ENCODE assay signal across 11 cellular contexts in genomic region chr4:153645183-153645582, GRCh38. TPM values are rescaled to one million over a fixed set of nuclear protein-coding genes. Genes with fewer than 3 reads are reported as not detected.
DNase-seq lines count a peak whose midpoint lies in the region; ATAC-seq and TF ChIP-seq lines count a peak whose summit lies in the region.
"Had no signal": no experiment of that assay in that cellular context is flagged by ENCODE, and none has a peak within 500 bp of the region (broad histone marks: within the 10 kb centered on the region; RNA-seq: fewer than 3 reads in every experiment).

No MANE protein-coding gene starts in this region.

- no peak overlapping the region for H3K27ac Mint-ChIP-seq in activated CD8-positive, alpha-beta T cell treated with anti-CD3 and anti-CD28 coated beads for 36 hours
- H3K27ac Mint-ChIP-seq in activated CD8-positive, alpha-beta T cell treated with anti-CD3 and anti-CD28 coated beads, Interleukin-2, amount 10 ng/mL, durations not matched to agents 7 days and 5 days: no peak overlapping the region
- H3K27ac Mint-ChIP-seq in activated CD4-positive, alpha-beta memory T cell treated with anti-CD3 and anti-CD28 coated beads for 36 hours: no peak overlapping the region
- H3K27ac Mint-ChIP-seq in activated T-helper 2 cell treated with anti-CD3 and anti-CD28 coated beads, Interferon-gamma antibody, Interleukin-2, Interleukin-4, amounts not matched to agents 10 μg/mL and 5 μg/mL and 100 μg/mL, durations not matched to agents 14 hours and 24 hours and 36 hours: no peak overlapping the region
- H3K27ac Mint-ChIP-seq: activated naive CD8-positive, alpha-beta T cell had no signal

- H3K36me3 ChIP-seq in neutrophil: no peaks in the 10 kb centered on the region

- peak; percentile 50 for TF ChIP-seq CTCF in activated CD8-positive, alpha-beta T cell treated with anti-CD3 and anti-CD28 coated beads for 36 hours (IDR thresholded peaks at IDR 0.05)
- peak; percentile 84 for TF ChIP-seq CTCF in neutrophil (IDR thresholded peaks at IDR 0.05)

- H3K9me3 ChIP-seq in neutrophil: no peaks in the 10 kb centered on the region

- ATAC-seq in activated CD8-positive, alpha-beta T cell treated with anti-CD3 and anti-CD28 coated beads for 36 hours: no peak
- no peak for ATAC-seq in activated CD8-positive, alpha-beta T cell treated with anti-CD3 and anti-CD28 coated beads, Interleukin-2, amount 10 ng/mL, durations not matched to agents 7 days and 5 days
- ATAC-seq in HG03045 (IDR thresholded peaks at IDR 0.05; ENCODE audit: unreplicated experiment): no peak

- CTCF ChIA-PET in activated CD8-positive, alpha-beta T cell treated with anti-CD3 and anti-CD28 coated beads for 36 hours (lab: Charles Lee): interaction anchor here (0.7 to 5.0 kb wide), 15 partner anchors 10 to 559 kb away, joined by 3 to 51 read pairs (median 3); partner anchors contain the start of genes MND1 and TLR2
- CTCF ChIA-PET in activated CD8-positive, alpha-beta T cell treated with anti-CD3 and anti-CD28 coated beads, Interleukin-2, amount 10 ng/mL, durations not matched to agents 7 days and 5 days (lab: Charles Lee): interaction anchor here (0.9 to 3.5 kb wide), 9 partner anchors 8 to 908 kb away, joined by 3 to 42 read pairs (median 4); no protein-coding TSS in a partner anchor
- CTCF ChIA-PET in activated CD4-positive, alpha-beta memory T cell treated with anti-CD3 and anti-CD28 coated beads for 36 hours (lab: Charles Lee): interaction anchor here (0.6 to 3.8 kb wide), 13 partner anchors 7 to 500 kb away, joined by 3 to 49 read pairs (median 4); partner anchors contain the start of gene MND1

- H3K9me3 Mint-ChIP-seq in activated CD8-positive, alpha-beta T cell treated with anti-CD3 and anti-CD28 coated beads for 36 hours: peaks cover 1% of the 10 kb centered on the region
- no peaks in the 10 kb centered on the region for H3K9me3 Mint-ChIP-seq in activated CD8-positive, alpha-beta T cell treated with anti-CD3 and anti-CD28 coated beads, Interleukin-2, amount 10 ng/mL, durations not matched to agents 7 days and 5 days (ENCODE audit: insufficient read depth)
- H3K9me3 Mint-ChIP-seq in activated CD4-positive, alpha-beta memory T cell treated with anti-CD3 and anti-CD28 coated beads for 36 hours: peaks cover 3% of the 10 kb centered on the region
- peaks cover 9% of the 10 kb centered on the region for H3K9me3 Mint-ChIP-seq in activated T-helper 2 cell treated with anti-CD3 and anti-CD28 coated beads, Interferon-gamma antibody, Interleukin-2, Interleukin-4, amounts not matched to agents 10 μg/mL and 5 μg/mL and 100 μg/mL, durations not matched to agents 14 hours and 24 hours and 36 hours

- no peaks in the 10 kb centered on the region for H3K27me3 ChIP-seq in neutrophil

- H3K4me3 ChIP-seq in neutrophil (ENCODE audit: low read depth in 1 of 2, low read length in 1 of 2): no peak overlapping the region

- peaks cover 62 to 76% of the 10 kb centered on the region in 2 experiments for H3K4me1 ChIP-seq in neutrophil (ENCODE audit: control insufficient read depth in 1 of 2, insufficient read depth in 1 of 2, low read depth in 1 of 2, low read length in 1 of 2)

- H3K4me1 Mint-ChIP-seq in activated CD8-positive, alpha-beta T cell treated with anti-CD3 and anti-CD28 coated beads for 36 hours (ENCODE audit: low read depth): peaks cover 14% of the 10 kb centered on the region
- H3K4me1 Mint-ChIP-seq in activated CD8-positive, alpha-beta T cell treated with anti-CD3 and anti-CD28 coated beads, Interleukin-2, amount 10 ng/mL, durations not matched to agents 7 days and 5 days (ENCODE audit: low read depth): peaks cover 23% of the 10 kb centered on the region
- H3K4me1 Mint-ChIP-seq in activated CD4-positive, alpha-beta memory T cell treated with anti-CD3 and anti-CD28 coated beads for 36 hours (ENCODE audit: low read depth): peaks cover 22% of the 10 kb centered on the region
- H3K4me1 Mint-ChIP-seq in activated T-helper 2 cell treated with anti-CD3 and anti-CD28 coated beads, Interferon-gamma antibody, Interleukin-2, Interleukin-4, amounts not matched to agents 10 μg/mL and 5 μg/mL and 100 μg/mL, durations not matched to agents 14 hours and 24 hours and 36 hours (ENCODE audit: low read depth): peaks cover 27% of the 10 kb centered on the region

- DNase-seq in activated CD8-positive, alpha-beta T cell treated with anti-CD3 and anti-CD28 coated beads for 36 hours: peak; percentile 39
- no peak for DNase-seq in activated CD8-positive, alpha-beta T cell treated with anti-CD3 and anti-CD28 coated beads, Interleukin-2, amount 10 ng/mL, durations not matched to agents 7 days and 5 days
- peak; percentile 60 for DNase-seq in KBM-7
- DNase-seq in activated CD4-positive, alpha-beta memory T cell treated with anti-CD3 and anti-CD28 coated beads for 36 hours: peak; percentile 43
- no peak for DNase-seq in activated T-helper 2 cell treated with anti-CD3 and anti-CD28 coated beads, Interferon-gamma antibody, Interleukin-2, Interleukin-4, amounts not matched to agents 10 μg/mL and 5 μg/mL and 100 μg/mL, durations not matched to agents 14 hours and 24 hours and 36 hours (ENCODE audit: low spot score)
- DNase-seq in islet precursor cell: no peak
- DNase-seq: activated CD4-positive, CD25-positive, alpha-beta regulatory T cell; kidney had no signal

- no peak overlapping the region for H3K4me3 Mint-ChIP-seq in activated CD8-positive, alpha-beta T cell treated with anti-CD3 and anti-CD28 coated beads for 36 hours
- H3K4me3 Mint-ChIP-seq in activated CD8-positive, alpha-beta T cell treated with anti-CD3 and anti-CD28 coated beads, Interleukin-2, amount 10 ng/mL, durations not matched to agents 7 days and 5 days: no peak overlapping the region
- no peak overlapping the region for H3K4me3 Mint-ChIP-seq in activated CD4-positive, alpha-beta memory T cell treated with anti-CD3 and anti-CD28 coated beads for 36 hours
- H3K4me3 Mint-ChIP-seq in activated T-helper 2 cell treated with anti-CD3 and anti-CD28 coated beads, Interferon-gamma antibody, Interleukin-2, Interleukin-4, amounts not matched to agents 10 μg/mL and 5 μg/mL and 100 μg/mL, durations not matched to agents 14 hours and 24 hours and 36 hours (ENCODE audit: low read depth): no peak overlapping the region
- H3K4me3 Mint-ChIP-seq: activated naive CD8-positive, alpha-beta T cell had no signal

- in situ Hi-C loops in KBM-7 (cut with MboI; ENCODE audit: low pct_unique_long_range_greater_than_20kb, low sequenced_read_pairs): no loop called here

- intact Hi-C loops in activated CD8-positive, alpha-beta T cell treated with anti-CD3 and anti-CD28 coated beads for 36 hours (cut with micrococcal nuclease): loop anchor here (10.0 kb wide), 2 partner anchors 220 to 500 kb away; no protein-coding TSS in a partner anchor
- intact Hi-C loops in activated CD4-positive, alpha-beta memory T cell treated with anti-CD3 and anti-CD28 coated beads for 36 hours (cut with micrococcal nuclease): loop anchor here (1.0 kb wide), 1 partner anchor 105 kb away; no protein-coding TSS in a partner anchor
- intact Hi-C loops in activated T-helper 2 cell treated with anti-CD3 and anti-CD28 coated beads, Interferon-gamma antibody, Interleukin-2, Interleukin-4, amounts not matched to agents 10 μg/mL and 5 μg/mL and 100 μg/mL, durations not matched to agents 14 hours and 24 hours and 36 hours (cut with micrococcal nuclease): loop anchor here (10.0 kb wide), 1 partner anchor 500 kb away; no protein-coding TSS in a partner anchor

- POLR2A ChIA-PET in activated CD8-positive, alpha-beta T cell treated with anti-CD3 and anti-CD28 coated beads for 36 hours (lab: Charles Lee): no interaction called here
- POLR2A ChIA-PET in activated CD8-positive, alpha-beta T cell treated with anti-CD3 and anti-CD28 coated beads, Interleukin-2, amount 10 ng/mL, durations not matched to agents 7 days and 5 days (lab: Charles Lee): no interaction called here
- POLR2A ChIA-PET in activated CD4-positive, alpha-beta memory T cell treated with anti-CD3 and anti-CD28 coated beads for 36 hours (lab: Charles Lee): no interaction called here

- H3K36me3 Mint-ChIP-seq in activated CD8-positive, alpha-beta T cell treated with anti-CD3 and anti-CD28 coated beads for 36 hours (ENCODE audit: low read depth): no peaks in the 10 kb centered on the region
- peaks cover 1% of the 10 kb centered on the region for H3K36me3 Mint-ChIP-seq in activated CD8-positive, alpha-beta T cell treated with anti-CD3 and anti-CD28 coated beads, Interleukin-2, amount 10 ng/mL, durations not matched to agents 7 days and 5 days (ENCODE audit: low read depth)
- H3K36me3 Mint-ChIP-seq in activated CD4-positive, alpha-beta memory T cell treated with anti-CD3 and anti-CD28 coated beads for 36 hours: no peaks in the 10 kb centered on the region
- H3K36me3 Mint-ChIP-seq in activated T-helper 2 cell treated with anti-CD3 and anti-CD28 coated beads, Interferon-gamma antibody, Interleukin-2, Interleukin-4, amounts not matched to agents 10 μg/mL and 5 μg/mL and 100 μg/mL, durations not matched to agents 14 hours and 24 hours and 36 hours (ENCODE audit: low read depth): no peaks in the 10 kb centered on the region
- H3K36me3 Mint-ChIP-seq: activated naive CD8-positive, alpha-beta T cell had no signal

- H3K27me3 Mint-ChIP-seq in activated CD8-positive, alpha-beta T cell treated with anti-CD3 and anti-CD28 coated beads for 36 hours: no peaks in the 10 kb centered on the region
- no peaks in the 10 kb centered on the region for H3K27me3 Mint-ChIP-seq in activated CD8-positive, alpha-beta T cell treated with anti-CD3 and anti-CD28 coated beads, Interleukin-2, amount 10 ng/mL, durations not matched to agents 7 days and 5 days (ENCODE audit: low read depth)
- H3K27me3 Mint-ChIP-seq in activated CD4-positive, alpha-beta memory T cell treated with anti-CD3 and anti-CD28 coated beads for 36 hours: no peaks in the 10 kb centered on the region
- H3K27me3 Mint-ChIP-seq in activated T-helper 2 cell treated with anti-CD3 and anti-CD28 coated beads, Interferon-gamma antibody, Interleukin-2, Interleukin-4, amounts not matched to agents 10 μg/mL and 5 μg/mL and 100 μg/mL, durations not matched to agents 14 hours and 24 hours and 36 hours (ENCODE audit: low read depth): no peaks in the 10 kb centered on the region
- H3K27me3 Mint-ChIP-seq: activated naive CD8-positive, alpha-beta T cell had no signal

- peak overlapping the region; percentile 81 for H3K27ac ChIP-seq in neutrophil

RNA-seq across cellular contexts. Expression of gene TLR2, which starts 38.9 kb away (rescaled TPM):
- total RNA-seq in activated CD8-positive, alpha-beta T cell treated with anti-CD3 and anti-CD28 coated beads for 36 hours: 1 to 10 TPM in 1 of 2 experiments, under 1 TPM in 1; 0.56 to 1.8 TPM
- 1 to 10 TPM; 1.4 to 1.6 TPM for total RNA-seq in activated CD8-positive, alpha-beta T cell treated with anti-CD3 and anti-CD28 coated beads, Interleukin-2, amount 10 ng/mL, durations not matched to agents 7 days and 5 days
- total RNA-seq in activated CD4-positive, alpha-beta memory T cell treated with anti-CD3 and anti-CD28 coated beads for 36 hours: 1 to 10 TPM; 1.3 to 1.6 TPM
- 0.25 and 1.1 TPM in 2 replicates for total RNA-seq in activated T-helper 2 cell treated with anti-CD3 and anti-CD28 coated beads, Interferon-gamma antibody, Interleukin-2, Interleukin-4, amounts not matched to agents 10 μg/mL and 5 μg/mL and 100 μg/mL, durations not matched to agents 14 hours and 24 hours and 36 hours

Comparison
In these comparisons a context has a peak if more than half of its experiments do, and no peak if none do; other contexts are left out.
1. DNase-seq: peak in activated CD8-positive, alpha-beta T cell treated with anti-CD3 and anti-CD28 coated beads for 36 hours (single experiment), KBM-7 (single experiment) and activated CD4-positive, alpha-beta memory T cell treated with anti-CD3 and anti-CD28 coated beads for 36 hours (single experiment); none in activated CD8-positive, alpha-beta T cell treated with anti-CD3 and anti-CD28 coated beads, Interleukin-2, amount 10 ng/mL, durations not matched to agents 7 days and 5 days (single experiment), activated T-helper 2 cell treated with anti-CD3 and anti-CD28 coated beads, Interferon-gamma antibody, Interleukin-2, Interleukin-4, amounts not matched to agents 10 μg/mL and 5 μg/mL and 100 μg/mL, durations not matched to agents 14 hours and 24 hours and 36 hours (single experiment) and islet precursor cell (single experiment).